24 cellular contexts compared by ENCODE assay signal in the genomic region with DNA sequence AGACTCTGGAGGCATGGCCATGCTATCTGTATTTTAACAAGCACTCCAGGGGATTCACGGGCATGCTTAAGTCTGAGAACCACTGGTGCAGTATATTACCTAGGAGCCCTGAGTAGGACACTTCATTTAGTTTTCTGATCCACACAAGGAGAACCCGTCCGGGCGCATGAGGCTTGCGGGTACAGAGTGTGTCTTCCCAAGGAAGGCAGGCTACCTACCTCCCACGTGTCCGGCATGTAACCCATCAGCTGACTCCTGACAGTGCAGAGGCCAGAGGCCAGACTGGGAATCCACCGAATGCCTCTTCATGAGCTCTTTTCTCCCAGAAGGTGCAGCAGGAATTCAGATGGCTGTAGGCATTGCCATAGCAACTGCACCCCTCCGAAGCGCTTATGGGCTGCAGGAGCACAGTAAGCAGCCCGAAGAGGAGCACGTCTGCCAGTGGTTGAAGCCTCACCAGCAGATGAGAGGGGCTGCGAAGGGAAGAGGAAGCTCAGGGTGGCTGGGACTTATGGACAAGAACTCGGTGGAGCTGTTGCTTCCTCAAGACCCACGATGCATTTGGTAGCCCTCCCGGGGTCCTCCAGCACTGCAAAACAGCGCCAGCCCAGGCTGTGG. TPM values are rescaled to one million over a fixed set of nuclear protein-coding genes. Genes with fewer than 3 reads are reported as not detected.
DNase-seq lines count a peak whose midpoint lies in the region; ATAC-seq lines count a peak whose summit lies in the region.
"Had no signal": no experiment of that assay in that cellular context is flagged by ENCODE, and none has a peak within 500 bp of the region (broad histone marks: within the 10 kb centered on the region; RNA-seq: fewer than 3 reads in every experiment).

No MANE protein-coding gene starts in this region.

- H3K36me3 ChIP-seq in neuronal stem cell (replicated peaks in 1 of 2; ENCODE audit: control insufficient read depth in 2 of 2, insufficient read depth in 2 of 2, low read length in 2 of 2) = peaks cover 0 to 3% of the 10 kb centered on the region in 2 donors
- no peaks in the 10 kb centered on the region for H3K36me3 ChIP-seq in trophoblast cell (ENCODE audit: control insufficient read depth in 1 of 2, insufficient read depth in 2 of 2, low read length in 2 of 2)
- H3K36me3 ChIP-seq: prostate gland, uterus had no signal

- no peaks in the 10 kb centered on the region for H3K9me3 Mint-ChIP-seq in activated CD8-positive, alpha-beta memory T cell treated with anti-CD3 and anti-CD28 coated beads, Interleukin-2, amount 10 ng/mL, durations not matched to agents 7 days and 5 days (ENCODE audit: low read depth)
- H3K9me3 Mint-ChIP-seq: activated T-helper 2 cell treated with anti-CD3 and anti-CD28 coated beads, Interferon-gamma antibody, Interleukin-2, Interleukin-4, amounts not matched to agents 10 μg/mL and 5 μg/mL and 100 μg/mL, durations not matched to agents 14 hours and 24 hours and 36 hours had no signal

- H2BK15ac ChIP-seq in neuronal stem cell (ENCODE audit: low read length) = no peak overlapping the region

- H2BK12ac ChIP-seq in neuronal stem cell (ENCODE audit: low read length) (no peak overlapping the region), trophoblast cell (ENCODE audit: low read length) (no peak overlapping the region)

- H3K36me3 Mint-ChIP-seq in activated CD8-positive, alpha-beta memory T cell treated with anti-CD3 and anti-CD28 coated beads, Interleukin-2, amount 10 ng/mL, durations not matched to agents 7 days and 5 days = peaks cover 3% of the 10 kb centered on the region
- H3K36me3 Mint-ChIP-seq: brain had no signal

- H3K27ac Mint-ChIP-seq in activated CD8-positive, alpha-beta memory T cell treated with anti-CD3 and anti-CD28 coated beads, Interleukin-2, amount 10 ng/mL, durations not matched to agents 7 days and 5 days = no peak overlapping the region

- H3K4me1 Mint-ChIP-seq in activated CD8-positive, alpha-beta memory T cell treated with anti-CD3 and anti-CD28 coated beads, Interleukin-2, amount 10 ng/mL, durations not matched to agents 7 days and 5 days = peaks cover 31% of the 10 kb centered on the region

- ATAC-seq in Right ventricle myocardium inferior (no peak), Right ventricle myocardium superior (ENCODE audit: poor library complexity) (no peak)
- ATAC-seq in activated CD8-positive, alpha-beta memory T cell treated with anti-CD3 and anti-CD28 coated beads, Interleukin-2, amount 10 ng/mL, durations not matched to agents 7 days and 5 days = no peak
- ATAC-seq: foreskin keratinocyte, left cardiac atrium, PC-3 had no signal

- no peaks in the 10 kb centered on the region for H3K27me3 Mint-ChIP-seq in activated CD8-positive, alpha-beta memory T cell treated with anti-CD3 and anti-CD28 coated beads, Interleukin-2, amount 10 ng/mL, durations not matched to agents 7 days and 5 days
- H3K27me3 Mint-ChIP-seq: brain had no signal

- no peak overlapping the region for H2BK120ac ChIP-seq in neuronal stem cell (ENCODE audit: low read depth, low read length)
- no peak overlapping the region for H2BK120ac ChIP-seq in trophoblast cell (ENCODE audit: insufficient read depth, low read length, poor library complexity)

- H3K18ac ChIP-seq in neuronal stem cell (ENCODE audit: low read length) (no peak overlapping the region), trophoblast cell (ENCODE audit: low read length) (no peak overlapping the region)

- H2BK5ac ChIP-seq in neuronal stem cell (ENCODE audit: low read length) (no peak overlapping the region), trophoblast cell (ENCODE audit: low read depth, low read length, poor library complexity) (no peak overlapping the region)

- H4K8ac ChIP-seq in neuronal stem cell (ENCODE audit: low read depth, low read length) (no peak overlapping the region), trophoblast cell (ENCODE audit: low read depth, low read length) (no peak overlapping the region)

- H3K4me1 ChIP-seq in neuronal stem cell (ENCODE audit: control insufficient read depth in 2 of 2, insufficient read depth in 1 of 2, low read depth in 1 of 2, low read length in 2 of 2) = peaks cover 25 to 37% of the 10 kb centered on the region in 2 donors
- H3K4me1 ChIP-seq in trophoblast cell (ENCODE audit: control insufficient read depth in 1 of 2, insufficient read depth in 2 of 2, low read length in 2 of 2) = peaks cover 10 to 16% of the 10 kb centered on the region in 2 experiments

- H4K91ac ChIP-seq in neuronal stem cell (ENCODE audit: low read depth, low read length, poor library complexity) = no peak overlapping the region
- no peak overlapping the region for H4K91ac ChIP-seq in trophoblast cell (ENCODE audit: low read depth, low read length)

- intact Hi-C loops in Right ventricle myocardium inferior (cut with DNase I) (loop anchor here (5.0 to 10.0 kb wide), 2 partner anchors 63 to 149 kb away; no protein-coding TSS in a partner anchor), Right ventricle myocardium superior (cut with DNase I) (loop anchor here (10.0 kb wide), 1 partner anchor 149 kb away; no protein-coding TSS in a partner anchor)

- H2AK5ac ChIP-seq in neuronal stem cell (ENCODE audit: low read depth, low read length) (no peak overlapping the region), trophoblast cell (ENCODE audit: low read length) (no peak overlapping the region)

- CTCF ChIA-PET in activated CD8-positive, alpha-beta memory T cell treated with anti-CD3 and anti-CD28 coated beads, Interleukin-2, amount 10 ng/mL, durations not matched to agents 7 days and 5 days (lab: Charles Lee) = interaction anchor here (0.5 to 10.0 kb wide), 19 partner anchors 10 to 373 kb away, joined by 3 to 109 read pairs (median 5); partner anchors contain the start of gene DNMT3A

- H3K9ac ChIP-seq in neuronal stem cell (ENCODE audit: low read depth, low read length, poor library complexity) (no peak overlapping the region), trophoblast cell (ENCODE audit: low read length) (no peak overlapping the region)

- peaks cover 0 to 16% of the 10 kb centered on the region in 2 donors for H3K9me3 ChIP-seq in neuronal stem cell (replicated peaks in 1 of 2; ENCODE audit: control insufficient read depth in 2 of 2, insufficient read depth in 1 of 2, low read depth in 1 of 2, low read length in 2 of 2)
- peaks cover 2% of the 10 kb centered on the region for H3K9me3 ChIP-seq in trophoblast cell (ENCODE audit: insufficient read depth, low read depth, low read length)
- H3K9me3 ChIP-seq: prostate gland, uterus had no signal

- no peak overlapping the region for H2AFZ ChIP-seq in neuronal stem cell (ENCODE audit: low read length)
- no peak overlapping the region for H2AFZ ChIP-seq in trophoblast cell (ENCODE audit: insufficient read depth, low read length, poor library complexity)

- no peak overlapping the region for H3K4me3 ChIP-seq in neuronal stem cell (ENCODE audit: low read length in 2 of 2)
- no peak overlapping the region for H3K4me3 ChIP-seq in trophoblast cell (ENCODE audit: low read depth, low read length)
- H3K4me3 ChIP-seq: prostate gland, uterus had no signal

- DNase-seq in Right ventricle myocardium inferior (ENCODE audit: missing footprints) (peak; percentile 47), Right ventricle myocardium superior (no peak), mesenteric fat pad (ENCODE audit: low spot score) (peak; percentile 65), neuronal stem cell (ENCODE audit: low spot score) (no peak), trophoblast cell (no peak), SW 1271 (lab: John Stamatoyannopoulos, UW) (no peak), OCI-M2 (lab: John Stamatoyannopoulos, UW; ENCODE audit: unreplicated experiment) (no peak)
- DNase-seq in activated CD8-positive, alpha-beta memory T cell treated with anti-CD3 and anti-CD28 coated beads, Interleukin-2, amount 10 ng/mL, durations not matched to agents 7 days and 5 days = peak; percentile 39
- DNase-seq: activated CD4-positive, alpha-beta T cell treated with anti-CD3 and anti-CD28 coated beads for 1 hour; effector CD8-positive, alpha-beta T cell; EL; foreskin keratinocyte; HCEC 1CT; IMR-90; left cardiac atrium; NCI-H1436 treated with DMSO at 0.1 percent for 48 hours; PC-3; SIG-M5; stimulated activated CD4-positive, alpha-beta T cell treated with anti-CD3 and anti-CD28 coated beads, Interleukin-1b, Interleukin-23, amount 100 ng/mL, for 48 hours; uterus had no signal

- H4K12ac ChIP-seq in trophoblast cell (ENCODE audit: low read depth, low read length) = no peak overlapping the region

- H3K23ac ChIP-seq in neuronal stem cell (ENCODE audit: low read depth, low read length, poor library complexity) = no peak overlapping the region
- H3K23ac ChIP-seq in trophoblast cell (ENCODE audit: low read length) = no peak overlapping the region

- H3K27ac ChIP-seq in neuronal stem cell (replicated peaks; ENCODE audit: low read length) = no peak overlapping the region
- no peak overlapping the region for H3K27ac ChIP-seq in trophoblast cell (ENCODE audit: low read depth, low read length)
- H3K27ac ChIP-seq: C4-2B, prostate gland had no signal

- WGBS in neuronal stem cell (ENCODE audit: extremely low coverage in 2 of 2, insufficient read length in 2 of 2, insufficient replicate concordance in 1 of 2), 2 donors = no CpG with 5 or more reads among the region's 17 CpGs
- WGBS in trophoblast cell (ENCODE audit: extremely low coverage, insufficient coverage, insufficient read length) = no CpG with 5 or more reads among the region's 17 CpGs

- H3K4ac ChIP-seq in neuronal stem cell (ENCODE audit: low read length) (no peak overlapping the region), trophoblast cell (ENCODE audit: low read depth, low read length) (no peak overlapping the region)

- H3K4me2 ChIP-seq in neuronal stem cell (ENCODE audit: insufficient read depth, low read length, poor library complexity, severe bottlenecking) (no peak overlapping the region), trophoblast cell (ENCODE audit: low read length) (no peak overlapping the region)

- H3K79me2 ChIP-seq in trophoblast cell (ENCODE audit: control insufficient read depth, insufficient read depth, low read length, poor library complexity) = no peaks in the 10 kb centered on the region

- H3K27me3 ChIP-seq in neuronal stem cell (ENCODE audit: control insufficient read depth in 3 of 3, insufficient read depth in 3 of 3, low read depth in 1 of 3, low read length in 3 of 3) = peaks cover 0 to 2% (median 0%) of the 10 kb centered on the region in 3 experiments
- H3K27me3 ChIP-seq in trophoblast cell (ENCODE audit: insufficient read depth, low read length) = no peaks in the 10 kb centered on the region
- H3K27me3 ChIP-seq: foreskin keratinocyte, uterus had no signal

- no peak overlapping the region for H3K4me3 Mint-ChIP-seq in activated CD8-positive, alpha-beta memory T cell treated with anti-CD3 and anti-CD28 coated beads, Interleukin-2, amount 10 ng/mL, durations not matched to agents 7 days and 5 days

- H3K79me1 ChIP-seq in neuronal stem cell (ENCODE audit: low read depth, low read length) (no peaks in the 10 kb centered on the region), trophoblast cell (ENCODE audit: low read length) (peaks cover 3% of the 10 kb centered on the region)

- no peak overlapping the region for H3K14ac ChIP-seq in neuronal stem cell (ENCODE audit: low read length)
- H3K14ac ChIP-seq in trophoblast cell (ENCODE audit: low read length) = no peak overlapping the region

RNA-seq across cellular contexts. Expression of gene DNMT3A, which starts 33.8 kb away (rescaled TPM):
- total RNA-seq in Right ventricle myocardium inferior (18.6 TPM), Right ventricle myocardium superior (20.2 TPM), mesenteric fat pad (24.4 TPM)
- total RNA-seq in activated CD8-positive, alpha-beta memory T cell treated with anti-CD3 and anti-CD28 coated beads, Interleukin-2, amount 10 ng/mL, durations not matched to agents 7 days and 5 days = 10 to 100 TPM; 59.9 to 70.1 TPM
- polyA plus RNA-seq in neuronal stem cell (2013, experiment 1 of 2) = 47.2 TPM
- 47.4 TPM for polyA plus RNA-seq in neuronal stem cell (2013, experiment 2 of 2)
- 23.3 and 25.8 TPM in 2 replicates for polyA plus RNA-seq in trophoblast cell (2013)

Comparison
In these comparisons a context has a peak if more than half of its experiments do, and no peak if none do; other contexts are left out.
1. DNase-seq: peak in Right ventricle myocardium inferior (single experiment), activated CD8-positive, alpha-beta memory T cell treated with anti-CD3 and anti-CD28 coated beads, Interleukin-2, amount 10 ng/mL, durations not matched to agents 7 days and 5 days (single experiment) and mesenteric fat pad (single experiment); none in Right ventricle myocardium superior (single experiment), neuronal stem cell (single experiment), trophoblast cell (0 of 2), SW 1271 (0 of 2) and OCI-M2 (single experiment).